Comparison of ENCODE assay signal across 23 cellular contexts in the genomic region with DNA sequence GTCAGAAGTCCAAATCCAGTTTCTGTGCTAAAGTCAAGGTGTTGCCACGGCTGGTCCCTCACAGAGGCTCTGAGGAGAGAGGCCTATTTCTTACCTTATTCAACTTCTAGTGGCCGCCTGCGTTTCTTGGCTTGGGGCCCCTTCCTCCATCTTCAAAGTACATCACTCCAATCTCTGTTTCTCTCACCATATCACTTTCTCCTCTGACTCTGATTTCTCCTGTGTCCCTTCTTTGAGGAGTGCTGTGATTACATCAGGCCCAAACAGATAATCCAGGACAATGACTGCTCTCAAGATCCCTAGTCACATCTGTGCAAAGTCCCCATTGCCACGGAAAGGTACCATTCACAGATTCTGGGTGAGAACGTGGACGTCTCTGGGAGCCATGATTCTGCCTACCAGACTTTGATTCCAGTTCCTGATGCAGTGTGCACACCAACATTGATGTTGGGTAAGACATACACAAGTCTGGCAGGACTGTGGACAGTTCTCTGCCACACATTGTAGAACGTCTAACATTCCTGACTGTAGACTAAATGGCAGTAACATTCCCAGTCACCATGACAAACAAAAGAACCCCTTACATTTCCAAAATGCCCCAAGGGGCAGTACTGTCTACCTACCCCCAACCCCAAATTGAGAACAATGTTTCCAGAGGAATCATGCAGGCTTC.
"Had no signal": no experiment of that assay in that cellular context is flagged by ENCODE, and none has a peak within 500 bp of the region (broad histone marks: within the 10 kb centered on the region; RNA-seq: fewer than 3 reads in every experiment).

No MANE protein-coding gene starts in this region.

- H3K27me3 Mint-ChIP-seq: activated B cell treated with CpG ODN at 0.5 μM for 24 hours; activated CD8-positive, alpha-beta T cell treated with anti-CD3 and anti-CD28 coated beads for 36 hours; activated naive CD8-positive, alpha-beta T cell; T-cell had no signal

- H3K27me3 ChIP-seq: colonic mucosa, heart left ventricle, tibial artery had no signal

- H3K27ac Mint-ChIP-seq: activated B cell treated with CpG ODN at 0.5 μM for 24 hours; activated CD8-positive, alpha-beta T cell treated with anti-CD3 and anti-CD28 coated beads for 36 hours; activated naive CD8-positive, alpha-beta T cell; activated T-helper 2 cell treated with anti-CD3 and anti-CD28 coated beads, Interferon-gamma antibody, Interleukin-2, Interleukin-4, amounts not matched to agents 10 μg/mL and 5 μg/mL and 100 μg/mL, durations not matched to agents 14 hours and 24 hours and 36 hours; immature natural killer cell; T-cell had no signal

- H3K9me3 ChIP-seq: colonic mucosa, tibial artery had no signal

- H3K9me3 Mint-ChIP-seq: activated B cell treated with CpG ODN at 0.5 μM for 24 hours; activated CD8-positive, alpha-beta T cell treated with anti-CD3 and anti-CD28 coated beads for 36 hours; activated T-helper 2 cell treated with anti-CD3 and anti-CD28 coated beads, Interferon-gamma antibody, Interleukin-2, Interleukin-4, amounts not matched to agents 10 μg/mL and 5 μg/mL and 100 μg/mL, durations not matched to agents 14 hours and 24 hours and 36 hours; immature natural killer cell; naive thymus-derived CD4-positive, alpha-beta T cell; T-cell had no signal

- H3K4me3 Mint-ChIP-seq: activated B cell treated with CpG ODN at 0.5 μM for 24 hours; activated CD8-positive, alpha-beta T cell treated with anti-CD3 and anti-CD28 coated beads for 36 hours; activated naive CD8-positive, alpha-beta T cell; immature natural killer cell; naive thymus-derived CD4-positive, alpha-beta T cell; T-cell had no signal

- H3K4me3 ChIP-seq: colonic mucosa, heart left ventricle, tibial artery had no signal

- H3K36me3 Mint-ChIP-seq: activated naive CD8-positive, alpha-beta T cell; immature natural killer cell; naive thymus-derived CD4-positive, alpha-beta T cell; T-cell had no signal

- H3K36me3 ChIP-seq: colonic mucosa, heart left ventricle, tibial artery had no signal

- H3K27ac ChIP-seq: colonic mucosa, tibial artery had no signal

- DNase-seq: activated B cell treated with CpG ODN at 0.5 μM for 24 hours; activated CD4-positive, alpha-beta T cell treated with anti-CD3 and anti-CD28 coated beads, Interleukin-2, amount 50 U/mL, for 1 hour; activated CD8-positive, alpha-beta T cell treated with anti-CD3 and anti-CD28 coated beads for 36 hours; activated T-cell treated with anti-CD3 and anti-CD28 coated beads, Interleukin-2, amount 50 U/mL, for 48 hours; anterior cingulate cortex; colonic mucosa; effector memory CD4-positive, alpha-beta T cell; foreskin fibroblast; heart left ventricle; hypothalamus; immature natural killer cell; kidney; left colon; mammary epithelial cell; naive thymus-derived CD4-positive, alpha-beta T cell; right cardiac atrium; stimulated activated CD4-positive, alpha-beta T cell treated with anti-CD3 and anti-CD28 coated beads, Interleukin-12 subunit alpha, Interleukin-12 subunit beta, amount 100 ng/mL, for 4 hours; stimulated activated CD4-positive, alpha-beta T cell treated with anti-CD3 and anti-CD28 coated beads, Interleukin-4, amount 100 ng/mL, for 1 hour; stimulated activated naive CD8-positive, alpha-beta T cell treated with anti-CD3 and anti-CD28 coated beads, Interleukin-15, Interleukin-2, amounts not matched to agents 100 U/mL and 50 U/mL, for 24 hours; T-cell; tibial artery had no signal

- ATAC-seq: activated CD8-positive, alpha-beta T cell treated with anti-CD3 and anti-CD28 coated beads for 36 hours; heart left ventricle; left colon; naive thymus-derived CD4-positive, alpha-beta T cell; right cardiac atrium; stimulated activated naive CD8-positive, alpha-beta T cell treated with anti-CD3 and anti-CD28 coated beads, Interleukin-15, Interleukin-2, amounts not matched to agents 100 U/mL and 50 U/mL, for 24 hours; T-cell had no signal
